ENCODE assay signal across 10 cellular contexts in genomic region chr2:189662674-189663226, GRCh38. TPM values are rescaled to one million over a fixed set of nuclear protein-coding genes. Genes with fewer than 3 reads are reported as not detected.
DNase-seq lines count a peak whose midpoint lies in the region; ATAC-seq, FAIRE-seq and TF ChIP-seq lines count a peak whose summit lies in the region.
"Had no signal": no experiment of that assay in that cellular context is flagged by ENCODE, and none has a peak within 500 bp of the region (broad histone marks: within the 10 kb centered on the region; RNA-seq: fewer than 3 reads in every experiment).

No MANE protein-coding gene starts in this region.

- H3K9ac ChIP-seq in keratinocyte (ENCODE audit: control insufficient read depth, extremely low read depth, insufficient read depth, low read length) = no peak overlapping the region

- CTCF ChIA-PET in activated CD8-positive, alpha-beta T cell treated with anti-CD3 and anti-CD28 coated beads for 36 hours (lab: Charles Lee) = interaction anchor here (1.0 to 8.5 kb wide), 4 partner anchors 11 to 127 kb away, joined by 3 to 96 read pairs (median 26); partner anchors contain the start of gene ANKAR
- CTCF ChIA-PET in activated CD8-positive, alpha-beta T cell treated with anti-CD3 and anti-CD28 coated beads, Interleukin-2, amount 10 ng/mL, durations not matched to agents 7 days and 5 days (lab: Charles Lee) = interaction anchor here (0.8 to 8.5 kb wide), 7 partner anchors 11 to 135 kb away, joined by 3 to 136 read pairs (median 23); partner anchors contain the start of genes ANKAR and OSGEPL1

- peak; percentile 16 for DNase-seq in activated CD8-positive, alpha-beta T cell treated with anti-CD3 and anti-CD28 coated beads for 36 hours
- DNase-seq in activated CD8-positive, alpha-beta T cell treated with anti-CD3 and anti-CD28 coated beads, Interleukin-2, amount 10 ng/mL, durations not matched to agents 7 days and 5 days = no peak
- peak; percentile 47 for DNase-seq in RKO (ENCODE audit: low spot score)
- no peak for DNase-seq in keratinocyte (ENCODE audit: low read depth, low spot score)
- no peak for DNase-seq in glutamatergic neuron
- DNase-seq in urothelium cell line (ENCODE audit: low spot score) = no peak
- no peak for DNase-seq in ureter (ENCODE audit: low spot score)
- DNase-seq: NCI-H446 treated with DMSO at 0.1 percent for 48 hours had no signal

- no peaks in the 10 kb centered on the region for H3K9me1 ChIP-seq in keratinocyte (ENCODE audit: control insufficient read depth, extremely low read depth, insufficient read depth, low read length)

- intact Hi-C loops in activated CD8-positive, alpha-beta T cell treated with anti-CD3 and anti-CD28 coated beads for 36 hours (cut with micrococcal nuclease) = loop anchor here (2.0 kb wide), 1 partner anchor 100 kb away; the partner anchor contains the start of gene OSGEPL1

- POLR2A ChIA-PET in activated CD8-positive, alpha-beta T cell treated with anti-CD3 and anti-CD28 coated beads for 36 hours (lab: Charles Lee) = interaction anchor here (0.6 to 3.2 kb wide), 6 partner anchors 9 to 252 kb away, joined by 3 to 14 read pairs (median 4); partner anchors contain the start of genes ORMDL1, OSGEPL1 and PMS1
- POLR2A ChIA-PET in activated CD8-positive, alpha-beta T cell treated with anti-CD3 and anti-CD28 coated beads, Interleukin-2, amount 10 ng/mL, durations not matched to agents 7 days and 5 days (lab: Charles Lee) = interaction anchor here (1.2 to 2.6 kb wide), 3 partner anchors 11 to 121 kb away, joined by 5 to 19 read pairs (median 8); partner anchors contain the start of genes ORMDL1, OSGEPL1 and PMS1

- no peak overlapping the region for H2AFZ ChIP-seq in keratinocyte (ENCODE audit: control insufficient read depth, low read length)

- peaks cover 25% of the 10 kb centered on the region for H3K79me2 ChIP-seq in keratinocyte (ENCODE audit: control insufficient read depth, insufficient read depth, low read length)

- FAIRE-seq in keratinocyte (lab: Jason Lieb, UNC) = no peak
- no peak for FAIRE-seq in urothelium cell line (lab: Jason Lieb, UNC)

- dilution Hi-C loops in keratinocyte (cut with MboI; ENCODE audit: extremely low pct_ligation_motif_present, low sequenced_read_pairs) = no loop called here

- H3K4me3 ChIP-seq in keratinocyte (ENCODE audit: control insufficient read depth in 2 of 3, extremely low read depth in 1 of 3, insufficient read depth in 2 of 3, low read depth in 1 of 3, low read length in 3 of 3) (peak overlapping the region in 2 of 3 experiments; percentile 96 to 98), thymus (ENCODE audit: low read length) (peak overlapping the region; percentile 1)

- no peak for ATAC-seq in activated CD8-positive, alpha-beta T cell treated with anti-CD3 and anti-CD28 coated beads for 36 hours
- ATAC-seq in activated CD8-positive, alpha-beta T cell treated with anti-CD3 and anti-CD28 coated beads, Interleukin-2, amount 10 ng/mL, durations not matched to agents 7 days and 5 days = no peak
- ATAC-seq: WTC11 had no signal

- H3K4me1 ChIP-seq in keratinocyte (ENCODE audit: control insufficient read depth, extremely low read depth, insufficient read depth, low read length) (peaks cover 4% of the 10 kb centered on the region), thymus (ENCODE audit: control insufficient read depth, insufficient read depth, low read length) (peaks cover 12% of the 10 kb centered on the region)

- H3K27ac Mint-ChIP-seq in activated CD8-positive, alpha-beta T cell treated with anti-CD3 and anti-CD28 coated beads for 36 hours = no peak overlapping the region
- no peak overlapping the region for H3K27ac Mint-ChIP-seq in activated CD8-positive, alpha-beta T cell treated with anti-CD3 and anti-CD28 coated beads, Interleukin-2, amount 10 ng/mL, durations not matched to agents 7 days and 5 days
- no peak overlapping the region for H3K27ac Mint-ChIP-seq in glutamatergic neuron (ENCODE audit: unreplicated experiment)
- H3K27ac Mint-ChIP-seq: WTC11 had no signal

- H3K9me3 Mint-ChIP-seq in activated CD8-positive, alpha-beta T cell treated with anti-CD3 and anti-CD28 coated beads for 36 hours = no peaks in the 10 kb centered on the region
- no peaks in the 10 kb centered on the region for H3K9me3 Mint-ChIP-seq in activated CD8-positive, alpha-beta T cell treated with anti-CD3 and anti-CD28 coated beads, Interleukin-2, amount 10 ng/mL, durations not matched to agents 7 days and 5 days (ENCODE audit: insufficient read depth)
- no peaks in the 10 kb centered on the region for H3K9me3 Mint-ChIP-seq in glutamatergic neuron (ENCODE audit: unreplicated experiment)
- H3K9me3 Mint-ChIP-seq: WTC11 had no signal

- H3K36me3 ChIP-seq in keratinocyte (ENCODE audit: control insufficient read depth in 2 of 2, extremely low read depth in 1 of 2, insufficient read depth in 2 of 2, low read length in 2 of 2) (peaks cover 4 to 6% of the 10 kb centered on the region in 2 experiments), thymus (ENCODE audit: control insufficient read depth, insufficient read depth) (peaks cover 6% of the 10 kb centered on the region)

- H3K36me3 Mint-ChIP-seq in activated CD8-positive, alpha-beta T cell treated with anti-CD3 and anti-CD28 coated beads for 36 hours (ENCODE audit: low read depth) = peaks cover 26% of the 10 kb centered on the region
- H3K36me3 Mint-ChIP-seq in activated CD8-positive, alpha-beta T cell treated with anti-CD3 and anti-CD28 coated beads, Interleukin-2, amount 10 ng/mL, durations not matched to agents 7 days and 5 days (ENCODE audit: low read depth) = peaks cover 29% of the 10 kb centered on the region
- H3K36me3 Mint-ChIP-seq in glutamatergic neuron (ENCODE audit: unreplicated experiment) = no peaks in the 10 kb centered on the region

- H3K9me3 ChIP-seq in keratinocyte (ENCODE audit: control insufficient read depth, low read depth, low read length) (no peaks in the 10 kb centered on the region), thymus (ENCODE audit: control insufficient read depth) (no peaks in the 10 kb centered on the region)

- H3K27ac ChIP-seq in keratinocyte (ENCODE audit: control insufficient read depth, insufficient read depth, low read length) (no peak overlapping the region), thymus (ENCODE audit: low read depth) (no peak overlapping the region)

- H3K27me3 ChIP-seq in keratinocyte (ENCODE audit: control insufficient read depth, extremely low read depth, insufficient read depth, low read length) = no peaks in the 10 kb centered on the region
- H3K27me3 ChIP-seq in thymus (ENCODE audit: control insufficient read depth, insufficient read depth) = no peaks in the 10 kb centered on the region

- TF ChIP-seq CTCF in activated CD8-positive, alpha-beta T cell treated with anti-CD3 and anti-CD28 coated beads for 36 hours (IDR thresholded peaks at IDR 0.05) = no peak
- no peak for TF ChIP-seq CTCF in keratinocyte (optimal IDR thresholded peaks at IDR 0.05 in 1 of 3, IDR thresholded peaks at IDR 0.05 in 1 of 3, conservative IDR thresholded peaks at IDR 0.05 in 1 of 3; ENCODE audit: extremely low read depth in 1 of 3, insufficient read depth in 2 of 3, low read length in 3 of 3)
- TF ChIP-seq CTCF in glutamatergic neuron (IDR thresholded peaks at IDR 0.05; ENCODE audit: partially characterized antibody, unreplicated experiment) = no peak

- H4K20me1 ChIP-seq in keratinocyte (ENCODE audit: control insufficient read depth, extremely low read depth, insufficient read depth, low read length) = no peaks in the 10 kb centered on the region

- no peaks in the 10 kb centered on the region for H3K27me3 Mint-ChIP-seq in activated CD8-positive, alpha-beta T cell treated with anti-CD3 and anti-CD28 coated beads for 36 hours
- H3K27me3 Mint-ChIP-seq in activated CD8-positive, alpha-beta T cell treated with anti-CD3 and anti-CD28 coated beads, Interleukin-2, amount 10 ng/mL, durations not matched to agents 7 days and 5 days (ENCODE audit: low read depth) = no peaks in the 10 kb centered on the region
- H3K27me3 Mint-ChIP-seq in glutamatergic neuron (ENCODE audit: unreplicated experiment) = no peaks in the 10 kb centered on the region

- H3K4me1 Mint-ChIP-seq in activated CD8-positive, alpha-beta T cell treated with anti-CD3 and anti-CD28 coated beads for 36 hours (ENCODE audit: low read depth) = peaks cover 52% of the 10 kb centered on the region
- peaks cover 41% of the 10 kb centered on the region for H3K4me1 Mint-ChIP-seq in activated CD8-positive, alpha-beta T cell treated with anti-CD3 and anti-CD28 coated beads, Interleukin-2, amount 10 ng/mL, durations not matched to agents 7 days and 5 days (ENCODE audit: low read depth)
- no peaks in the 10 kb centered on the region for H3K4me1 Mint-ChIP-seq in glutamatergic neuron (ENCODE audit: low read depth, unreplicated experiment)

- WGBS in thymus = 89% methylated on average over 5 of the region's 5 CpGs

- no peak overlapping the region for H3K4me3 Mint-ChIP-seq in activated CD8-positive, alpha-beta T cell treated with anti-CD3 and anti-CD28 coated beads for 36 hours
- H3K4me3 Mint-ChIP-seq in activated CD8-positive, alpha-beta T cell treated with anti-CD3 and anti-CD28 coated beads, Interleukin-2, amount 10 ng/mL, durations not matched to agents 7 days and 5 days = no peak overlapping the region
- H3K4me3 Mint-ChIP-seq in glutamatergic neuron (ENCODE audit: unreplicated experiment) = no peak overlapping the region
- H3K4me3 Mint-ChIP-seq: WTC11 had no signal

- H3K4me2 ChIP-seq in keratinocyte (ENCODE audit: control insufficient read depth, extremely low read depth, insufficient read depth, low read depth, low read length) = peak overlapping the region; percentile 96

RNA-seq across cellular contexts. Expression of gene ASNSD1, which starts 1.5 kb away (rescaled TPM):
- total RNA-seq in activated CD8-positive, alpha-beta T cell treated with anti-CD3 and anti-CD28 coated beads for 36 hours = 10 to 100 TPM; 41.0 to 43.2 TPM
- 10 to 100 TPM; 36.9 to 39.4 TPM for total RNA-seq in activated CD8-positive, alpha-beta T cell treated with anti-CD3 and anti-CD28 coated beads, Interleukin-2, amount 10 ng/mL, durations not matched to agents 7 days and 5 days
- polyA plus RNA-seq in keratinocyte = 23.9 to 40.0 TPM (median 30.7 TPM) in 3 replicates
- 54.0 TPM for polyA plus RNA-seq in keratinocyte (2011; ENCODE audit: low read depth)
- polyA plus RNA-seq in keratinocyte (2011; cell fraction: cytosol; rRNA removed) = 23.3 and 41.0 TPM in 2 replicates
- polyA plus RNA-seq in keratinocyte (2011; cell fraction: nucleus; rRNA removed) = 11.4 and 16.9 TPM in 2 replicates
- 20.1 and 31.0 TPM in 2 replicates for polyA plus RNA-seq in keratinocyte (2012; ENCODE audit: low replicate concordance)
- polyA minus RNA-seq in keratinocyte = 1.9 to 20.8 TPM (median 10.6 TPM) in 3 replicates
- polyA minus RNA-seq in keratinocyte (2011; cell fraction: cytosol; rRNA and poly(A)+ RNA removed) = 50.3 TPM
- polyA minus RNA-seq in keratinocyte (2011; cell fraction: nucleus; rRNA and poly(A)+ RNA removed) = 8.0 and 10.2 TPM in 2 replicates
- 44.0 TPM for polyA plus RNA-seq in thymus
- 39.9 TPM for total RNA-seq in glutamatergic neuron (ENCODE audit: unreplicated experiment)
- total RNA-seq in ureter = 32.1 TPM

RNA-seq across cellular contexts. Expression of gene ANKAR, which starts 11.7 kb away (rescaled TPM):
- 1 to 10 TPM; 3.5 to 3.6 TPM for total RNA-seq in activated CD8-positive, alpha-beta T cell treated with anti-CD3 and anti-CD28 coated beads for 36 hours
- 1 to 10 TPM; 4.8 to 5.2 TPM for total RNA-seq in activated CD8-positive, alpha-beta T cell treated with anti-CD3 and anti-CD28 coated beads, Interleukin-2, amount 10 ng/mL, durations not matched to agents 7 days and 5 days
- polyA plus RNA-seq in keratinocyte (0.41 to 1.6 TPM (median 1.4 TPM) in 3 replicates), thymus (4.0 TPM)
- 0.31 TPM for polyA plus RNA-seq in keratinocyte (2011; ENCODE audit: low read depth)
- 0.40 and 0.86 TPM in 2 replicates for polyA plus RNA-seq in keratinocyte (2011; cell fraction: cytosol; rRNA removed)
- 1.1 and 1.9 TPM in 2 replicates for polyA plus RNA-seq in keratinocyte (2011; cell fraction: nucleus; rRNA removed)
- 0.45 and 0.84 TPM in 2 replicates for polyA plus RNA-seq in keratinocyte (2012; ENCODE audit: low replicate concordance)
- 1.4 to 2.8 TPM in 2 of 3 replicates, not detected in the other for polyA minus RNA-seq in keratinocyte
- polyA minus RNA-seq in keratinocyte (2011; cell fraction: cytosol; rRNA and poly(A)+ RNA removed) = 0.38 TPM
- polyA minus RNA-seq in keratinocyte (2011; cell fraction: nucleus; rRNA and poly(A)+ RNA removed) = 2.1 and 6.3 TPM in 2 replicates
- total RNA-seq in glutamatergic neuron (ENCODE audit: unreplicated experiment) (3.6 TPM), ureter (18.7 TPM)

Comparison
In these comparisons a context has a peak if more than half of its experiments do, and no peak if none do; other contexts are left out.
1. DNase-seq: peak in activated CD8-positive, alpha-beta T cell treated with anti-CD3 and anti-CD28 coated beads for 36 hours (single experiment) and RKO (single experiment); none in activated CD8-positive, alpha-beta T cell treated with anti-CD3 and anti-CD28 coated beads, Interleukin-2, amount 10 ng/mL, durations not matched to agents 7 days and 5 days (single experiment), keratinocyte (single experiment), glutamatergic neuron (single experiment), urothelium cell line (single experiment) and ureter (single experiment).